Comparison of ENCODE assay signal across 23 cellular contexts in the genomic region with DNA sequence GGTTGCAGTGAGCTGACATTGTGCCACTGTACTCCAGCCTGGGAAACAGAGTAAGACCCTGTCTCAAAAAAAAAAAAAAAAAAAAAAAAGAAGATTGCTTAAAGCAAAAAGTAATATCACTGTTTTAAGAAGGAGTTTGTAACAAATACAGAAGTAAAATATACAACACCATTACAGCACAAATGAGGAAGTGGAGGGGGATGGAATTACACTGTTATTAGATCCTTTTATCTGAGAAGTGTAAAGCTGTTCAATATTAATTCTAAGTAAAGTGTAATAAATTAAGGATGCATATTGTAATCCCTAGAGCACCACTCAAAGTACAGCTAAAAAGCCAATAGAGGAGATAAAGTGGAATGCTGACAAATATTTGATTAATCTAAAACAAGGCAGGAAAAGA. TPM values are rescaled to one million over a fixed set of nuclear protein-coding genes. Genes with fewer than 3 reads are reported as not detected.
A peak's percentile ranks its signal among the peaks of the same experiment; 100 is the strongest.
DNase-seq lines count a peak whose midpoint lies in the region; ATAC-seq, FAIRE-seq and TF ChIP-seq lines count a peak whose summit lies in the region.
"Had no signal": no experiment of that assay in that cellular context is flagged by ENCODE, and none has a peak within 500 bp of the region (broad histone marks: within the 10 kb centered on the region; RNA-seq: fewer than 3 reads in every experiment).

No MANE protein-coding gene starts in this region.

- no peak overlapping the region for H3K4me2 ChIP-seq in K562 (ENCODE audit: insufficient read depth, low read length)

- FAIRE-seq in K562 (lab: Jason Lieb, UNC), result no peak
- FAIRE-seq: A204.1, H54, HepG2 had no signal

- BruUV-seq in K562 (replicated peaks; lab: Mats Ljungman, UMichigan), result no TSS peak

- H3K4me3 ChIP-seq in K562, result no peak overlapping the region
- H3K4me3 ChIP-seq: SJSA1 had no signal

- no peak for TF ChIP-seq CTCF in K562 (IDR thresholded peaks at IDR 0.05 in 2 of 3, conservative IDR thresholded peaks at IDR 0.05 in 1 of 3; ENCODE audit: insufficient read depth in 2 of 3, low read depth in 1 of 3, low read length in 3 of 3)

- H3K9me1 ChIP-seq in K562 (ENCODE audit: control insufficient read depth, insufficient read depth, low read length), result no peaks in the 10 kb centered on the region

- H3K27ac ChIP-seq in K562 (ENCODE audit: extremely low read depth, low read depth, low read length), result no peak overlapping the region
- H3K27ac ChIP-seq: SJSA1 had no signal

- 0 out of 3 replicates have a peak, but pooled peaks cover 3% of the 10 kb centered on the region for H3K36me3 ChIP-seq in K562 (ENCODE audit: control insufficient read depth, insufficient read depth, low read length)
- H3K36me3 ChIP-seq: BE2C, SJSA1 had no signal

- H3K9ac ChIP-seq in K562 (ENCODE audit: insufficient read depth in 1 of 2, low read depth in 2 of 2, low read length in 2 of 2), result no peak overlapping the region

- H2AFZ ChIP-seq in K562 (ENCODE audit: low read depth, low read length), result no peak overlapping the region

- no peaks in the 10 kb centered on the region for H3K9me3 ChIP-seq in K562 (replicated peaks; ENCODE audit: control insufficient read depth, insufficient read depth, low read depth, low read length)
- H3K9me3 ChIP-seq: BE2C, SJSA1 had no signal

- no peaks in the 10 kb centered on the region for H3K4me1 ChIP-seq in K562 (replicated peaks in 1 of 2; ENCODE audit: control insufficient read depth in 2 of 2, insufficient read depth in 2 of 2, low read length in 2 of 2)
- H3K4me1 ChIP-seq: BE2C, SJSA1 had no signal

- DNase-seq in CD1c-positive myeloid dendritic cell (ENCODE audit: extremely low spot score) (peak; percentile 21), MV-4-11 (lab: John Stamatoyannopoulos, UW) (peak; percentile 21), SKM-1 (lab: John Stamatoyannopoulos, UW; ENCODE audit: unreplicated experiment) (peak; percentile 13), K562 (ENCODE audit: extremely low read depth in 1 of 4, low spot score in 3 of 4) (no peak), DMS 273 treated with DMSO at 0.1 percent for 48 hours (lab: John Stamatoyannopoulos, UW) (no peak)
- DNase-seq: BE2C; CD4-positive, CD25-positive, alpha-beta regulatory T cell; DMS79 treated with DMSO at 0.1 percent for 48 hours; KG1; NCI-H1048; NCI-H1417 treated with DMSO at 0.1 percent for 48 hours; NCI-H187; NCI-H446 treated with DMSO at 0.1 percent for 48 hours; NCI-H526 treated with DMSO at 0.1 percent for 48 hours; SW 1271; T-helper 17 cell had no signal

- ATAC-seq in K562, result no peak
- ATAC-seq in GM21786 (IDR thresholded peaks at IDR 0.05; ENCODE audit: unreplicated experiment), result no peak
- no peak for ATAC-seq in HG02588 (IDR thresholded peaks at IDR 0.05; ENCODE audit: unreplicated experiment)
- ATAC-seq: HepG2, Panc1, T-helper 17 cell had no signal

- in situ Hi-C loops in K562 (cut with MboI), result no loop called here

- H3K79me2 ChIP-seq in K562 (ENCODE audit: control insufficient read depth, insufficient read depth, low read length), result no peaks in the 10 kb centered on the region

- TF ChIP-seq POLR2A in K562 (conservative IDR thresholded peaks at IDR 0.05), result no peak

- TF ChIP-seq EP300 in K562 (IDR thresholded peaks at IDR 0.05; ENCODE audit: low read length), result no peak

- TF ChIP-seq RAD21 in K562 (CRISPR knock-in tag; conservative IDR thresholded peaks at IDR 0.05 in 1 of 2, IDR thresholded peaks at IDR 0.05 in 1 of 2), result no peak

- no peaks in the 10 kb centered on the region for H3K27me3 ChIP-seq in K562 (ENCODE audit: control insufficient read depth in 2 of 2, insufficient read depth in 2 of 2, low read length in 2 of 2)

- CTCF ChIA-PET in K562 (lab: Yijun Ruan, JAX; ENCODE audit: low intra/inter-chr PET ratio), result no interaction called here

- POLR2A ChIA-PET in K562 (lab: Yijun Ruan, JAX), result interaction anchor here (0.6 to 0.8 kb wide), 2 partner anchors 12 to 27 kb away, joined by 3 to 4 read pairs; no protein-coding TSS in a partner anchor

- intact Hi-C loops in K562 (cut with micrococcal nuclease), result no loop called here

- no peaks in the 10 kb centered on the region for H4K20me1 ChIP-seq in K562 (replicated peaks; ENCODE audit: control insufficient read depth, insufficient read depth, low read length)

TF ChIP-seq in K562, 482 proteins besides CTCF, POLR2A, EP300 and RAD21:
- TF ChIP-seq POLR2B (IDR thresholded peaks at IDR 0.05; ENCODE audit: low read depth, partially characterized antibody) (no peak), SPI1 (IDR thresholded peaks at IDR 0.05; ENCODE audit: borderline replicate concordance, low read depth, low read length) (peak; percentile 67; the same call in 1 of the 2 replicates), BRCA1 (IDR thresholded peaks at IDR 0.05) (no peak), BRCA1 (CRISPR knock-in tag; IDR thresholded peaks at IDR 0.05) (no peak), NCOA6 (IDR thresholded peaks at IDR 0.05) (no peak), RBM15 (IDR thresholded peaks at IDR 0.05; ENCODE audit: insufficient read depth, low read length) (no peak)
- TF ChIP-seq, protein P1, sequence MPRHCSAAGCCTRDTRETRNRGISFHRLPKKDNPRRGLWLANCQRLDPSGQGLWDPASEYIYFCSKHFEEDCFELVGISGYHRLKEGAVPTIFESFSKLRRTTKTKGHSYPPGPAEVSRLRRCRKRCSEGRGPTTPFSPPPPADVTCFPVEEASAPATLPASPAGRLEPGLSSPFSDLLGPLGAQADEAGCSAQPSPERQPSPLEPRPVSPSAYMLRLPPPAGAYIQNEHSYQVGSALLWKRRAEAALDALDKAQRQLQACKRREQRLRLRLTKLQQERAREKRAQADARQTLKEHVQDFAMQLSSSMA (CRISPR knock-in tag; IDR thresholded peaks at IDR 0.05), result no peak

RNA-seq across cellular contexts. Expression of gene SNRPA1, which starts 47.0 kb away (rescaled TPM):
- 76.5 and 145 TPM in 2 replicates for total RNA-seq in K562 (2011; cell fraction: chromatin; rRNA removed; ENCODE audit: low replicate concordance)
- 47.7 and 55.3 TPM in 2 replicates for total RNA-seq in K562 (2011; cell fraction: nucleolus; rRNA removed)
- total RNA-seq in K562 (2011; cell fraction: nucleoplasm; rRNA removed), result 91.1 and 108 TPM in 2 replicates
- total RNA-seq in K562 (2014; rRNA removed), result 138 and 162 TPM in 2 replicates
- total RNA-seq in K562 (2014; rRNA removed; fragmentation: Illumina TruSeq; extraction: Trizol), result 78.1 and 97.1 TPM in 2 replicates
- total RNA-seq in K562 (2015; rRNA removed; fragmentation: Illumina TruSeq; extraction: Trizol), result 61.8 and 62.7 TPM in 2 replicates
- 152 and 166 TPM in 2 replicates for total RNA-seq in K562 (2021)
- 224 and 245 TPM in 2 replicates for polyA plus RNA-seq in K562 (2011; rRNA removed)
- 79.9 and 192 TPM in 2 replicates for polyA plus RNA-seq in K562 (2011; cell fraction: cytosol; rRNA removed)
- 123 and 248 TPM in 2 replicates for polyA plus RNA-seq in K562 (2011; cell fraction: nucleus; rRNA removed)
- 98.3 and 217 TPM in 2 replicates for polyA plus RNA-seq in K562 (2012)
- 189 and 206 TPM in 2 replicates for polyA plus RNA-seq in K562 (2014; fragmentation: Illumina TruSeq; extraction: Trizol)
- 100 to 1,000 TPM; 212 to 214 TPM for polyA plus RNA-seq in K562 (2014; fragmentation: Nextera tagmentation; extraction: Ambion mirVana)
- polyA plus RNA-seq in K562 (2014; rRNA removed), result 229 and 233 TPM in 2 replicates
- polyA minus RNA-seq in K562 (2011; rRNA and poly(A)+ RNA removed), result 101 and 108 TPM in 2 replicates
- 52.9 and 57.5 TPM in 2 replicates for polyA minus RNA-seq in K562 (2011; cell fraction: cytosol; rRNA and poly(A)+ RNA removed)
- polyA minus RNA-seq in K562 (2011; cell fraction: nucleus; rRNA and poly(A)+ RNA removed), result 29.2 and 46.7 TPM in 2 replicates

Comparison
In these comparisons a context has a peak if more than half of its experiments do, and no peak if none do; other contexts are left out.
1. DNase-seq: peak in CD1c-positive myeloid dendritic cell (single experiment), MV-4-11 (single experiment) and SKM-1 (single experiment); none in K562 (0 of 4) and DMS 273 treated with DMSO at 0.1 percent for 48 hours (single experiment).